In genomic region chr17:75046583-75047289, GRCh38 we compare ENCODE assay signal across 8 cellular contexts. TPM values are rescaled to one million over a fixed set of nuclear protein-coding genes. Genes with fewer than 3 reads are reported as not detected.
DNase-seq lines count a peak whose midpoint lies in the region; ATAC-seq and TF ChIP-seq lines count a peak whose summit lies in the region.

Gene ATP5PD, minus strand, starts transcription at chr17:75046969. Its CDS starts 4,319 bp downstream, at chr17:75042650.
Gene KCTD2, plus strand, starts transcription at chr17:75047225. Its CDS starts 26 bp downstream, at chr17:75047251.

- H3K9me3 Mint-ChIP-seq in T-helper 1 cell treated with Interleukin-12 subunit alpha and Interleukin-12 subunit beta and Interleukin-4 antibody, amounts not matched to agents 30 μg/mL and 1 μg/mL, for 36 hours, result no peaks in the 10 kb centered on the region

- no peaks in the 10 kb centered on the region for H3K9me3 ChIP-seq in left ventricle myocardium inferior (replicated peaks)
- H3K9me3 ChIP-seq in prostate gland, result no peaks in the 10 kb centered on the region

- TF ChIP-seq CTCF in GM13977 (IDR thresholded peaks at IDR 0.05; ENCODE audit: extremely low read depth, insufficient read depth, missing control alignments) (no peak), left ventricle myocardium inferior (IDR thresholded peaks at IDR 0.05; ENCODE audit: borderline replicate concordance) (no peak), prostate gland (IDR thresholded peaks at IDR 0.05) (peak in 1 of 4 experiments; percentile 18)

- H3K27ac ChIP-seq in left ventricle myocardium inferior (replicated peaks) (peak within 1 kb of the TSS; percentile 100), prostate gland (peak within 1 kb of the TSS; percentile 77 to 86), urinary bladder (ENCODE audit: low read depth) (peak within 1 kb of the TSS; percentile 91)

- ATAC-seq in HG02884 (IDR thresholded peaks at IDR 0.05; ENCODE audit: unreplicated experiment), result peak; percentile 96

- intact Hi-C loops in left ventricle myocardium inferior (cut with micrococcal nuclease) (no loop called here), prostate gland (cut with DNase I) (no loop called here)

- peaks cover 52% of the 10 kb centered on the region for H3K4me1 ChIP-seq in left ventricle myocardium inferior
- H3K4me1 ChIP-seq in prostate gland (replicated peaks), result no peaks in the 10 kb centered on the region
- no peaks in the 10 kb centered on the region for H3K4me1 ChIP-seq in urinary bladder (ENCODE audit: insufficient read depth)

- DNase-seq in GM13977 (ENCODE audit: low spot score), result peak; percentile 99
- DNase-seq in NCI-H1694 (lab: John Stamatoyannopoulos, UW), result peak; percentile 76
- DNase-seq in amygdala (lab: John Stamatoyannopoulos, UW), result peak; percentile 50 to 97 (median 93)
- DNase-seq in left ventricle myocardium inferior, result peak; percentile 97
- peak; percentile 95 for DNase-seq in prostate gland (ENCODE audit: low spot score)

- H3K27ac Mint-ChIP-seq in T-helper 1 cell treated with Interleukin-12 subunit alpha and Interleukin-12 subunit beta and Interleukin-4 antibody, amounts not matched to agents 30 μg/mL and 1 μg/mL, for 36 hours, result peak within 1 kb of the TSS; percentile 97

- H3K27me3 ChIP-seq in left ventricle myocardium inferior (ENCODE audit: low read depth) (no peaks in the 10 kb centered on the region), prostate gland (replicated peaks; ENCODE audit: insufficient read depth) (no peaks in the 10 kb centered on the region)

- peak within 1 kb of the TSS; percentile 99 for H3K4me3 ChIP-seq in left ventricle myocardium inferior
- H3K4me3 ChIP-seq in prostate gland, result peak within 1 kb of the TSS; percentile 74 to 81
- H3K4me3 ChIP-seq in urinary bladder (ENCODE audit: low read depth, low read length), result peak within 1 kb of the TSS; percentile 95

- H3K36me3 Mint-ChIP-seq in T-helper 1 cell treated with Interleukin-12 subunit alpha and Interleukin-12 subunit beta and Interleukin-4 antibody, amounts not matched to agents 30 μg/mL and 1 μg/mL, for 36 hours (ENCODE audit: low read depth), result peaks cover 11% of the 10 kb centered on the region

- no peaks in the 10 kb centered on the region for H3K27me3 Mint-ChIP-seq in T-helper 1 cell treated with Interleukin-12 subunit alpha and Interleukin-12 subunit beta and Interleukin-4 antibody, amounts not matched to agents 30 μg/mL and 1 μg/mL, for 36 hours (ENCODE audit: low read depth)

- 0% methylated on average over 12 of the region's 60 CpGs for WGBS in prostate gland
- WGBS in urinary bladder, result under 1% methylated on average over 60 of the region's 60 CpGs

- peak; percentile 83 for TF ChIP-seq POLR2A in prostate gland (IDR thresholded peaks at IDR 0.05)

- peak within 1 kb of the TSS; percentile 99 for H3K4me3 Mint-ChIP-seq in T-helper 1 cell treated with Interleukin-12 subunit alpha and Interleukin-12 subunit beta and Interleukin-4 antibody, amounts not matched to agents 30 μg/mL and 1 μg/mL, for 36 hours

- in situ Hi-C loops in GM13977 (cut with MboI; ENCODE audit: low pct_unique_long_range_greater_than_20kb, low sequenced_read_pairs, unreplicated experiment), result no loop called here

- H3K36me3 ChIP-seq in left ventricle myocardium inferior (peaks cover 25% of the 10 kb centered on the region), prostate gland (no peaks in the 10 kb centered on the region), urinary bladder (ENCODE audit: insufficient read depth) (peaks cover 2% of the 10 kb centered on the region)

- H3K4me1 Mint-ChIP-seq in T-helper 1 cell treated with Interleukin-12 subunit alpha and Interleukin-12 subunit beta and Interleukin-4 antibody, amounts not matched to agents 30 μg/mL and 1 μg/mL, for 36 hours (ENCODE audit: low read depth), result peaks cover 26% of the 10 kb centered on the region

RNA-seq across cellular contexts. Expression of gene ATP5PD, which starts in this region (rescaled TPM):
- total RNA-seq in left ventricle myocardium inferior (809 TPM), prostate gland (100 to 1,000 TPM; 116 to 201 TPM), urinary bladder (136 TPM)
- polyA plus RNA-seq in urinary bladder, result 334 TPM

RNA-seq across cellular contexts. Expression of gene KCTD2, which starts in this region (rescaled TPM):
- total RNA-seq in left ventricle myocardium inferior, result 23.1 TPM
- total RNA-seq in prostate gland, result 100 to 1,000 TPM in 1 of 2 donors, 10 to 100 TPM in 1; 24.4 to 104 TPM
- total RNA-seq in urinary bladder, result 15.4 TPM
- 29.1 TPM for polyA plus RNA-seq in urinary bladder

Comparison
In these comparisons a context has a peak if more than half of its experiments do, and no peak if none do; other contexts are left out.
1. Peak in every context shown above with its lines: DNase-seq, ATAC-seq, H3K4me3 ChIP-seq and H3K27ac ChIP-seq.